Comparison of ENCODE assay signal across 18 cellular contexts in the genomic region with DNA sequence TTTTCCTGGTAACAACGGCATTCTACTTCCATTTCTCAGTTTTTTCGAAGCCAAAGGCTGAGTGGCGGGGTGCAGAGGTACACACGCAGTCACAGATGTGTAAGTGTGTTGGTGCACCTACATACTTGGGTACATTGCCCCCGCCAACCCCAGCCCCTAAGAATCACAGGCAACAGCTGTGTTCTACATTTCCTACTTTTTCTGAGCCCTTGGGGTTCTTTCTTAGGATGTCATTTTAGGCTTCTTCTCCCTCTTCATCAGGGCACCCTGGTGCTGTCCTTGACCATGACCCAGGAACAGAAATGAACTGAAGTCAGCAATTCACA.
A peak's percentile ranks its signal among the peaks of the same experiment; 100 is the strongest.
DNase-seq lines count a peak whose midpoint lies in the region; ATAC-seq and TF ChIP-seq lines count a peak whose summit lies in the region.
"Had no signal": no experiment of that assay in that cellular context is flagged by ENCODE, and none has a peak within 500 bp of the region (broad histone marks: within the 10 kb centered on the region; RNA-seq: fewer than 3 reads in every experiment).

No MANE protein-coding gene starts in this region.

- peaks cover 83% of the 10 kb centered on the region for H3K79me2 ChIP-seq in Karpas-422 (ENCODE audit: low read length)

- no peaks in the 10 kb centered on the region for H3K27me3 Mint-ChIP-seq in memory B cell

- H3K36me3 ChIP-seq in A673 (ENCODE audit: insufficient read depth, low read length, poor library complexity, severe bottlenecking) = no peaks in the 10 kb centered on the region
- H3K36me3 ChIP-seq in Karpas-422 (ENCODE audit: insufficient read depth, low read length) = peaks cover 56% of the 10 kb centered on the region

- CTCF ChIA-PET in A673 (lab: Charles Lee) = no interaction called here

- H3K27ac ChIP-seq in A673 (ENCODE audit: low read depth, low read length, poor library complexity, severe bottlenecking) (peak overlapping the region; percentile 58), Karpas-422 (ENCODE audit: low read length) (peak overlapping the region; percentile 12; the same call in 1 of the 2 replicates)
- H3K27ac ChIP-seq: HL-60 had no signal

- no peak for ATAC-seq in memory B cell (ENCODE audit: low read depth)
- ATAC-seq: K562 had no signal

- TF ChIP-seq CTCF in A673 (conservative IDR thresholded peaks at IDR 0.05; ENCODE audit: low read depth, low read length) = no peak

- no peak overlapping the region for H3K4me3 Mint-ChIP-seq in memory B cell
- H3K4me3 Mint-ChIP-seq: CD4-positive, alpha-beta memory T cell had no signal

- no peak overlapping the region for H3K4me3 ChIP-seq in A673 (ENCODE audit: low read depth, low read length, poor library complexity, severe bottlenecking)
- H3K4me3 ChIP-seq in Karpas-422 (ENCODE audit: low read length) = no peak overlapping the region
- H3K4me3 ChIP-seq: K562 had no signal

- H3K9me3 Mint-ChIP-seq in memory B cell = peaks cover 3% of the 10 kb centered on the region

- POLR2A ChIA-PET in A673 (lab: Charles Lee; ENCODE audit: low non-redundant PET) = no interaction called here

- peaks cover 52% of the 10 kb centered on the region for H3K36me3 Mint-ChIP-seq in memory B cell
- H3K36me3 Mint-ChIP-seq: CD4-positive, alpha-beta memory T cell had no signal

- peak; percentile 32 for DNase-seq in activated CD8-positive, alpha-beta memory T cell treated with anti-CD3 and anti-CD28 coated beads for 24 hours
- DNase-seq in activated CD8-positive, alpha-beta memory T cell treated with anti-CD3 and anti-CD28 coated beads, Interleukin-2, amount 50 U/mL, for 4 hours = no peak
- peak; percentile 70 for DNase-seq in A673 (ENCODE audit: low spot score)
- no peak for DNase-seq in Karpas-422
- no peak for DNase-seq in memory B cell (ENCODE audit: low spot score in 2 of 2)
- DNase-seq in SKM-1 (lab: John Stamatoyannopoulos, UW; ENCODE audit: unreplicated experiment) = no peak
- DNase-seq in NCI-H2227 (lab: John Stamatoyannopoulos, UW; ENCODE audit: unreplicated experiment) = no peak
- DNase-seq in RPMI8226 = no peak
- DNase-seq: AML-193; CD4-positive, alpha-beta memory T cell; DND-41; GOT3; NCI-H1436 treated with DMSO at 0.1 percent for 48 hours; NCI-H2081; NCI-H2227 treated with DMSO at 0.1 percent for 48 hours; NCI-H524 treated with DMSO at 0.1 percent for 48 hours had no signal

- no peak overlapping the region for H3K4me2 ChIP-seq in Karpas-422 (ENCODE audit: low read depth, low read length, poor library complexity, severe bottlenecking)

- H3K9me3 ChIP-seq in A673 (ENCODE audit: low read depth, low read length, poor library complexity, severe bottlenecking) (peaks cover 4% of the 10 kb centered on the region), Karpas-422 (ENCODE audit: low read length) (no peaks in the 10 kb centered on the region)

- H3K4me1 ChIP-seq in A673 (ENCODE audit: insufficient read depth, low read length, poor library complexity, severe bottlenecking) (peaks cover 31% of the 10 kb centered on the region), Karpas-422 (ENCODE audit: low read length) (peaks cover 20% of the 10 kb centered on the region)

- H4K20me1 ChIP-seq in Karpas-422 (ENCODE audit: insufficient read depth, low read depth, low read length) = peaks cover 8% of the 10 kb centered on the region; the same call in 1 of the 2 replicates

- H3K9me2 ChIP-seq in Karpas-422 (replicated peaks; ENCODE audit: insufficient read depth, low read length) = no peaks in the 10 kb centered on the region

- intact Hi-C loops in A673 (cut with micrococcal nuclease; ENCODE audit: unreplicated experiment) = loop anchor here (1.0 kb wide), 1 partner anchor 455 kb away; no protein-coding TSS in a partner anchor

- H3K4me1 Mint-ChIP-seq in memory B cell = peaks cover 49% of the 10 kb centered on the region

- no TSS peak for BruUV-seq in A673 (replicated peaks; lab: Mats Ljungman, UMichigan)

- no peak overlapping the region for H3K9ac ChIP-seq in Karpas-422 (ENCODE audit: low read length)

- H3K27me3 ChIP-seq in A673 (replicated peaks; ENCODE audit: insufficient read depth, low read depth, low read length, poor library complexity) (no peaks in the 10 kb centered on the region), Karpas-422 (ENCODE audit: low read length) (no peaks in the 10 kb centered on the region)

- no peak overlapping the region for H2AFZ ChIP-seq in Karpas-422 (ENCODE audit: low read length)

- peak overlapping the region; percentile 90 for H3K27ac Mint-ChIP-seq in memory B cell
- H3K27ac Mint-ChIP-seq: CD4-positive, alpha-beta memory T cell had no signal

Comparison
In these comparisons a context has a peak if more than half of its experiments do, and no peak if none do; other contexts are left out.
1. DNase-seq: peak in activated CD8-positive, alpha-beta memory T cell treated with anti-CD3 and anti-CD28 coated beads for 24 hours (single experiment) and A673 (single experiment); none in activated CD8-positive, alpha-beta memory T cell treated with anti-CD3 and anti-CD28 coated beads, Interleukin-2, amount 50 U/mL, for 4 hours (single experiment), Karpas-422 (single experiment), memory B cell (0 of 2), SKM-1 (single experiment), NCI-H2227 (single experiment) and RPMI8226 (single experiment).